Comparison of ENCODE assay signal across 11 cellular contexts in genomic region chr9:34869390-34869789, GRCh38.
DNase-seq lines count a peak whose midpoint lies in the region; ATAC-seq, FAIRE-seq and TF ChIP-seq lines count a peak whose summit lies in the region.
"Had no signal": no experiment of that assay in that cellular context is flagged by ENCODE, and none has a peak within 500 bp of the region (broad histone marks: within the 10 kb centered on the region; RNA-seq: fewer than 3 reads in every experiment).

No MANE protein-coding gene starts in this region.

- H3K9me3 Mint-ChIP-seq in nephron: peaks cover 8% of the 10 kb centered on the region

- H3K27me3 ChIP-seq in Karpas-422 (ENCODE audit: low read length): no peaks in the 10 kb centered on the region
- H3K27me3 ChIP-seq in GM12878 (replicated peaks in 1 of 2; ENCODE audit: control insufficient read depth in 2 of 2, insufficient read depth in 2 of 2, low read length in 1 of 2): no peaks in the 10 kb centered on the region

- 53% methylated on average over 2 of the region's 2 CpGs for WGBS in GM12878 (ENCODE audit: insufficient coverage, insufficient replicate concordance, low lambda C conversion rate, missing lambda C conversion rate)

- H3K4me1 ChIP-seq in Karpas-422 (ENCODE audit: low read length) (no peaks in the 10 kb centered on the region), GM12878 (ENCODE audit: control insufficient read depth, insufficient read depth, low read length) (no peaks in the 10 kb centered on the region)

- H3K36me3 Mint-ChIP-seq in nephron (ENCODE audit: low read depth): no peaks in the 10 kb centered on the region

- H3K36me3 ChIP-seq in Karpas-422 (ENCODE audit: insufficient read depth, low read length) (no peaks in the 10 kb centered on the region), GM12878 (ENCODE audit: control insufficient read depth in 2 of 2, insufficient read depth in 2 of 2, low read length in 1 of 2) (no peaks in the 10 kb centered on the region)

- no TSS peak for BruUV-seq in GM12878 (replicated peaks; lab: Mats Ljungman, UMichigan)

- intact Hi-C loops in GM12878 (cut with micrococcal nuclease; ENCODE audit: unreplicated experiment): loop anchor here (10.0 kb wide), 1 partner anchor 55 kb away; no protein-coding TSS in a partner anchor

- peaks cover 11% of the 10 kb centered on the region for H3K27me3 Mint-ChIP-seq in nephron (ENCODE audit: low read depth)

- no peak overlapping the region for H3K27ac Mint-ChIP-seq in nephron
- H3K27ac Mint-ChIP-seq: naive thymus-derived CD8-positive, alpha-beta T cell had no signal

- no peaks in the 10 kb centered on the region for H3K79me2 ChIP-seq in Karpas-422 (ENCODE audit: low read length)
- no peaks in the 10 kb centered on the region for H3K79me2 ChIP-seq in GM12878 (ENCODE audit: control insufficient read depth, insufficient read depth, low read length)

- no peaks in the 10 kb centered on the region for H3K4me1 Mint-ChIP-seq in nephron
- H3K4me1 Mint-ChIP-seq: naive thymus-derived CD8-positive, alpha-beta T cell had no signal

- no peak for FAIRE-seq in GM12878 (lab: Jason Lieb, UNC)

- CTCF ChIA-PET in GM12878 (lab: Yijun Ruan, JAX): interaction anchor here (1.1 kb wide), 1 partner anchor 9 kb away, joined by 3 read pairs; no protein-coding TSS in a partner anchor

- RAD21 ChIA-PET in GM12878 (lab: Charles Lee; ENCODE audit: unreplicated experiment): no interaction called here

- no peak overlapping the region for H3K4me3 ChIP-seq in Karpas-422 (ENCODE audit: low read length)
- no peak overlapping the region for H3K4me3 ChIP-seq in GM12878

- H3K9ac ChIP-seq in Karpas-422 (ENCODE audit: low read length) (no peak overlapping the region), GM12878 (ENCODE audit: control insufficient read depth, insufficient read depth, low read length) (no peak overlapping the region)

- TF ChIP-seq CTCF in GM12878 (IDR thresholded peaks at IDR 0.05 in 2 of 3, conservative IDR thresholded peaks at IDR 0.05 in 1 of 3; ENCODE audit: control insufficient read depth in 2 of 3, extremely low read depth in 1 of 3, insufficient read depth in 1 of 3, low read depth in 3 of 3, low read length in 3 of 3) (peak; percentile 12 to 21 (median 15); a peak in 3 of 6 replicates), nephron (IDR thresholded peaks at IDR 0.05; ENCODE audit: unreplicated experiment in 3 of 3) (peak; percentile 27 to 40 (median 28))

- no peaks in the 10 kb centered on the region for H4K20me1 ChIP-seq in Karpas-422 (ENCODE audit: insufficient read depth, low read depth, low read length)
- H4K20me1 ChIP-seq in GM12878 (ENCODE audit: control insufficient read depth, insufficient read depth): no peaks in the 10 kb centered on the region

- SMC1A ChIA-PET in GM12878 (lab: Charles Lee; ENCODE audit: uncharacterized antibody, unreplicated experiment): interaction anchor here (0.6 to 1.7 kb wide), 2 partner anchors 14 to 132 kb away, joined by 3 read pairs; no protein-coding TSS in a partner anchor

- 0 out of 2 replicates have a peak, but pooled peaks have one; percentile 22 for TF ChIP-seq RAD21 in GM12878 (IDR thresholded peaks at IDR 0.05; ENCODE audit: insufficient read depth, low read depth, low read length)

- POLR2A ChIA-PET in GM12878 (lab: Charles Lee): no interaction called here

- no peak for TF ChIP-seq POLR2A in GM12878 (IDR thresholded peaks at IDR 0.05; ENCODE audit: low read depth, low read length)

- H2AFZ ChIP-seq in Karpas-422 (ENCODE audit: low read length): no peak overlapping the region
- no peak overlapping the region for H2AFZ ChIP-seq in GM12878 (ENCODE audit: control insufficient read depth, low read depth, low read length)

- no peak for TF ChIP-seq EP300 in GM12878 (IDR thresholded peaks at IDR 0.05; ENCODE audit: borderline replicate concordance in 1 of 2, control insufficient read depth in 1 of 2, low read depth in 2 of 2, low read length in 2 of 2)

- H3K9me2 ChIP-seq in Karpas-422 (replicated peaks; ENCODE audit: insufficient read depth, low read length): no peaks in the 10 kb centered on the region

- ATAC-seq in GM12878: no peak
- ATAC-seq in GM21723 (IDR thresholded peaks at IDR 0.05; ENCODE audit: unreplicated experiment): no peak
- ATAC-seq: naive thymus-derived CD8-positive, alpha-beta T cell had no signal

- no peak overlapping the region for H3K27ac ChIP-seq in Karpas-422 (ENCODE audit: low read length)
- H3K27ac ChIP-seq in GM12878 (ENCODE audit: control insufficient read depth, insufficient read depth): no peak overlapping the region

- in situ Hi-C loops in GM12878 (cut with MboI): no loop called here

- DNase-seq in NCI-H146 (lab: John Stamatoyannopoulos, UW) (peak; percentile 3), NCI-H146 treated with DMSO at 0.1 percent for 48 hours (lab: John Stamatoyannopoulos, UW; ENCODE audit: unreplicated experiment) (no peak), Karpas-422 (peak; percentile 63), GM12878 (ENCODE audit: low read depth, low spot score) (no peak), iPS-NIHi11 (ENCODE audit: low spot score) (no peak), nucleus accumbens (lab: John Stamatoyannopoulos, UW) (no peak)
- DNase-seq: activated CD4-positive, alpha-beta T cell treated with anti-CD3 and anti-CD28 coated beads for 4 hours; naive thymus-derived CD8-positive, alpha-beta T cell; NCI-H1092 had no signal

- H3K9me3 ChIP-seq in Karpas-422 (ENCODE audit: low read length): no peaks in the 10 kb centered on the region
- peaks cover 3% of the 10 kb centered on the region; the same call in 2 of the 3 replicates for H3K9me3 ChIP-seq in GM12878 (replicated peaks; ENCODE audit: control insufficient read depth, insufficient read depth, low read length)

- no peak overlapping the region for H3K4me3 Mint-ChIP-seq in nephron
- H3K4me3 Mint-ChIP-seq: naive thymus-derived CD8-positive, alpha-beta T cell had no signal

- H3K4me2 ChIP-seq in Karpas-422 (ENCODE audit: low read depth, low read length, poor library complexity, severe bottlenecking): no peak overlapping the region
- no peak overlapping the region for H3K4me2 ChIP-seq in GM12878 (ENCODE audit: control insufficient read depth, insufficient read depth)

TF ChIP-seq in GM12878, 131 proteins besides CTCF, POLR2A, EP300 and RAD21:
- TF ChIP-seq ZBTB4 (CRISPR knock-in tag; IDR thresholded peaks at IDR 0.05) (no peak), SMC3 (IDR thresholded peaks at IDR 0.05; ENCODE audit: borderline replicate concordance, low read length) (peak; percentile 23; the same call in 1 of the 2 replicates)
TF ChIP-seq in GM12878: peak in this region for 1.

Comparison
In these comparisons a context has a peak if more than half of its experiments do, and no peak if none do; other contexts are left out.
1. DNase-seq: peak in NCI-H146 (single experiment) and Karpas-422 (single experiment); none in NCI-H146 treated with DMSO at 0.1 percent for 48 hours (single experiment), GM12878 (single experiment), iPS-NIHi11 (single experiment) and nucleus accumbens (0 of 56).